16 cellular contexts compared by ENCODE assay signal in the genomic region with DNA sequence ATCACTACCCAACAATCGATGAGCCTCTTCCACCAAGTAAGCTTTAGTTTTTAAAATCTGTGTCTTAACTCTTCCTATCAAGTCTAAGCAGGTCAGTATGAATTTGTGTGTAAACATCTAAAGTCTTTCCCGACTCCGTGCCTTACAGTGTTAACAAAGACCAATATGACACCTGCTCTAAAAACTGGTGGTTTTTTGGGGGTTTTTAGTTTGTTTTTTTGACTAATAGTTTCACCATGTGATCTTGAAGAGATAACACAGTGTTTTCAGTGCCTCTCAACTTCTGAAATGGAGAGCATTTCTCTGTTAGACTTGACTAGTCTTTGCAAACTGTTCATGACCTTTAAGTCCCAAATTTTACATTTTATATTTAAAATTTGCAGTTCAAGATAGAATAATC.
DNase-seq lines count a peak whose midpoint lies in the region; ATAC-seq and TF ChIP-seq lines count a peak whose summit lies in the region.
"Had no signal": no experiment of that assay in that cellular context is flagged by ENCODE, and none has a peak within 500 bp of the region (broad histone marks: within the 10 kb centered on the region; RNA-seq: fewer than 3 reads in every experiment).

No MANE protein-coding gene starts in this region.

- ATAC-seq in GM18508 (IDR thresholded peaks at IDR 0.05; ENCODE audit: insufficient read depth, unreplicated experiment) (peak; percentile 44), GM19463 (IDR thresholded peaks at IDR 0.05; ENCODE audit: unreplicated experiment) (peak; percentile 53), lower lobe of right lung (no peak)
- ATAC-seq in activated CD4-positive, CD25-positive, alpha-beta regulatory T cell treated with anti-CD3 and anti-CD28 coated beads, Interleukin-2, amount 50 U/mL, for 24 hours = no peak
- ATAC-seq: K562 had no signal

- H2BK15ac ChIP-seq in neuronal stem cell (ENCODE audit: low read length) = no peak overlapping the region

- no peak overlapping the region for H3K9ac ChIP-seq in neuronal stem cell (ENCODE audit: low read depth, low read length, poor library complexity)
- H3K9ac ChIP-seq: BLaER1 had no signal

- no peak for TF ChIP-seq POLR2A in esophagus muscularis mucosa (IDR thresholded peaks at IDR 0.05; ENCODE audit: low read depth)

- TF ChIP-seq CTCF in esophagus muscularis mucosa (IDR thresholded peaks at IDR 0.05) = no peak
- TF ChIP-seq CTCF in lower lobe of right lung (IDR thresholded peaks at IDR 0.05) = no peak

- H3K36me3 ChIP-seq in neuronal stem cell (replicated peaks in 1 of 2; ENCODE audit: control insufficient read depth in 2 of 2, insufficient read depth in 2 of 2, low read length in 2 of 2) (no peaks in the 10 kb centered on the region), esophagus muscularis mucosa (no peaks in the 10 kb centered on the region), lower lobe of right lung (no peaks in the 10 kb centered on the region)

- H3K27ac ChIP-seq in neuronal stem cell (replicated peaks; ENCODE audit: low read length) (no peak overlapping the region), esophagus muscularis mucosa (replicated peaks in 1 of 4) (no peak overlapping the region), lower lobe of right lung (no peak overlapping the region)
- H3K27ac ChIP-seq: BLaER1 had no signal

- no peaks in the 10 kb centered on the region for H3K27me3 ChIP-seq in neuronal stem cell (ENCODE audit: control insufficient read depth in 3 of 3, insufficient read depth in 3 of 3, low read depth in 1 of 3, low read length in 3 of 3)
- no peaks in the 10 kb centered on the region for H3K27me3 ChIP-seq in esophagus muscularis mucosa
- H3K27me3 ChIP-seq in lower lobe of right lung (ENCODE audit: low read depth) = no peaks in the 10 kb centered on the region
- H3K27me3 ChIP-seq: BLaER1 had no signal

- no peak overlapping the region for H3K18ac ChIP-seq in neuronal stem cell (ENCODE audit: low read length)

- intact Hi-C loops in esophagus muscularis mucosa (cut with DNase I) = no loop called here
- intact Hi-C loops in lower lobe of right lung (cut with DNase I) = no loop called here

- WGBS in neuronal stem cell (ENCODE audit: extremely low coverage in 2 of 2, insufficient read length in 2 of 2, insufficient replicate concordance in 1 of 2), 2 donors = no CpG with 5 or more reads among the region's 3 CpGs
- WGBS in esophagus muscularis mucosa = 87% methylated on average over 3 of the region's 3 CpGs

- H3K14ac ChIP-seq in neuronal stem cell (ENCODE audit: low read length) = no peak overlapping the region

- TF ChIP-seq EP300 in esophagus muscularis mucosa (IDR thresholded peaks at IDR 0.05) = no peak

- H3K4ac ChIP-seq in neuronal stem cell (ENCODE audit: low read length) = no peak overlapping the region

- no peak overlapping the region for H3K23ac ChIP-seq in neuronal stem cell (ENCODE audit: low read depth, low read length, poor library complexity)

- no peak overlapping the region for H3K4me2 ChIP-seq in neuronal stem cell (ENCODE audit: insufficient read depth, low read length, poor library complexity, severe bottlenecking)
- H3K4me2 ChIP-seq: BLaER1 had no signal

- H3K4me3 ChIP-seq in neuronal stem cell (ENCODE audit: low read length in 2 of 2) = no peak overlapping the region
- no peak overlapping the region for H3K4me3 ChIP-seq in esophagus muscularis mucosa
- no peak overlapping the region for H3K4me3 ChIP-seq in lower lobe of right lung
- H3K4me3 ChIP-seq: BLaER1, K562 had no signal

- no peaks in the 10 kb centered on the region for H3K79me1 ChIP-seq in neuronal stem cell (ENCODE audit: low read depth, low read length)

- H3K4me1 ChIP-seq in neuronal stem cell (ENCODE audit: control insufficient read depth in 2 of 2, insufficient read depth in 1 of 2, low read depth in 1 of 2, low read length in 2 of 2) = peaks cover 14 to 28% of the 10 kb centered on the region in 2 donors
- H3K4me1 ChIP-seq in esophagus muscularis mucosa = no peaks in the 10 kb centered on the region
- no peaks in the 10 kb centered on the region for H3K4me1 ChIP-seq in lower lobe of right lung

- no peak overlapping the region for H2BK5ac ChIP-seq in neuronal stem cell (ENCODE audit: low read length)

- H4K8ac ChIP-seq in neuronal stem cell (ENCODE audit: low read depth, low read length) = no peak overlapping the region

- H3K9me3 ChIP-seq in neuronal stem cell (replicated peaks in 1 of 2; ENCODE audit: control insufficient read depth in 2 of 2, insufficient read depth in 1 of 2, low read depth in 1 of 2, low read length in 2 of 2) = no peaks in the 10 kb centered on the region
- no peaks in the 10 kb centered on the region for H3K9me3 ChIP-seq in esophagus muscularis mucosa
- no peaks in the 10 kb centered on the region for H3K9me3 ChIP-seq in lower lobe of right lung
- H3K9me3 ChIP-seq: BLaER1 had no signal

- no peak overlapping the region for H2BK120ac ChIP-seq in neuronal stem cell (ENCODE audit: low read depth, low read length)

- H2BK12ac ChIP-seq in neuronal stem cell (ENCODE audit: low read length) = no peak overlapping the region

- no peak overlapping the region for H4K91ac ChIP-seq in neuronal stem cell (ENCODE audit: low read depth, low read length, poor library complexity)

- DNase-seq in islet precursor cell = peak; percentile 13
- DNase-seq in neuronal stem cell (ENCODE audit: low spot score) = no peak
- no peak for DNase-seq in esophagus muscularis mucosa (ENCODE audit: extremely low spot score)
- no peak for DNase-seq in lower lobe of right lung
- DNase-seq: 8988T; CD4-positive, alpha-beta memory T cell; DMS153; DMS79; GDM1; H9; IMR-90 had no signal

- peak overlapping the region; percentile 61 for H2AFZ ChIP-seq in neuronal stem cell (ENCODE audit: low read length)

- H2AK5ac ChIP-seq in neuronal stem cell (ENCODE audit: low read depth, low read length) = no peak overlapping the region

Comparison
In these comparisons a context has a peak if more than half of its experiments do, and no peak if none do; other contexts are left out.
1. ATAC-seq: peak in GM18508 (single experiment) and GM19463 (single experiment); none in lower lobe of right lung (0 of 2) and activated CD4-positive, CD25-positive, alpha-beta regulatory T cell treated with anti-CD3 and anti-CD28 coated beads, Interleukin-2, amount 50 U/mL, for 24 hours (0 of 2).